Comparison of ENCODE assay signal across 1 cellular context in genomic region chr15:100559330-100559729, GRCh38.
TF ChIP-seq lines count a peak whose summit lies in the region.

No MANE protein-coding gene starts in this region.

TF ChIP-seq in HepG2, 621 proteins besides CTCF, POLR2A, EP300 and RAD21:
- TF ChIP-seq ARHGAP35 (CRISPR knock-in tag; IDR thresholded peaks at IDR 0.05; ENCODE audit: borderline replicate concordance) (no peak), ADNP (CRISPR knock-in tag; IDR thresholded peaks at IDR 0.05) (no peak)
